ENCODE assay signal across 10 cellular contexts in the genomic region with DNA sequence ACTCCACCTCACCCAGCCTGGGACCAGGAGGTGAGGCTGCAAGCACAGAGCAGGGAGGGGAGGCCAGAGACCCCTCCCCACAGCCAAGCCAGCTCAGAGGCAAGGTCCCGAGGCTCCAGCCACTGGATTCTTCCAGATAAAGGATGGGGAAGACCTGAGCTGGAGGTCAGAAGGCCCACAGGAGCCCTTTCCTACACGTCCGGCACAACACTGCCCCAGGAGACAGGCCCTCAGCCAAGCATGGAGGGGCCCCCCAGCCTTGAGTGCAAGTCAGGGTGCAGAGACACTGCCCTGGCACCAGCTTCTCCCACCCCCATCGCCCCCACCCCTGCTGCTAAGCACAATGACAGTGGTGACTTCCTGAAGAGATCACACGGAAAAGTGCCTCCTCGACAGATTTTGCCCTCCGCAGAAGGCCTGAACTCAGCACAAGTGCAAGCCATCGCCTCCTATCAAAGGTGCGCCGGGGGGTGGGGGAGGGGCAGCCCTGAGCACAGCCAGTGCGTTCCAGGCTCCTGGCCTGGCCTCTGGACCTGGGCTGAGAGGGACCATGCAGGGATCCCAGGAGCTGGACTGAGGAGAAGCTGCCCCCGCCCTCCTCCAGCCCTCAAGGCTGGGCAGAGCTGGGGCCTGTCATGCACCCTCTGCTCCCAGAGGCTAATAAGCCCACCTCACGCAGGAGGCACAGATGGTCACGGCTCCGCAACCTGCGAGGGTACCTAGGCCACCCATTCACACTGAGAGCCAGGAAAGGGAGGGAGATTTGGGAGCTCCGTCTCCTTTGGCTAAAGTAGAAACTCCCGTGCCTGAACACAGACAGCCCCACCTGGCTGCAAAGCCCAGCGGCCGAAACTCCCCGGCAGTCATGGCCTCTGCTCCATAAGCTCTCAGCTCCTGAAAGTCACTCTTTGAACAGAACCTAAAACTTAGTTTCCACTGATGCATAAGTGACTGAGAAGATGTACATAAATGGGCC. TPM values are rescaled to one million over a fixed set of nuclear protein-coding genes. Genes with fewer than 3 reads are reported as not detected.
DNase-seq lines count a peak whose midpoint lies in the region; ATAC-seq, FAIRE-seq and TF ChIP-seq lines count a peak whose summit lies in the region.
"Had no signal": no experiment of that assay in that cellular context is flagged by ENCODE, and none has a peak within 500 bp of the region (broad histone marks: within the 10 kb centered on the region; RNA-seq: fewer than 3 reads in every experiment).

No MANE protein-coding gene starts in this region.

- H3K36me3 ChIP-seq in HEK293 (ENCODE audit: control insufficient read depth in 2 of 2, insufficient read depth in 1 of 2, low read length in 2 of 2) (peaks cover 6 to 29% of the 10 kb centered on the region in 2 experiments; a peak in 1 of 3 replicates), mesenchymal stem cell (ENCODE audit: control insufficient read depth in 1 of 2, insufficient read depth in 2 of 2, low read depth in 1 of 2, low read length in 2 of 2) (peaks cover 30 to 36% of the 10 kb centered on the region in 2 experiments), brain microvascular endothelial cell (replicated peaks) (peaks cover 18% of the 10 kb centered on the region)

- peak overlapping the region; percentile 50 for H2AK5ac ChIP-seq in mesenchymal stem cell (ENCODE audit: low read length, severe bottlenecking)

- no peak for TF ChIP-seq RAD21 in A549 (conservative IDR thresholded peaks at IDR 0.05 in 1 of 2, IDR thresholded peaks at IDR 0.05 in 1 of 2)

- H3K27ac ChIP-seq in A549: peak overlapping the region; percentile 96 to 98
- no peak overlapping the region for H3K27ac ChIP-seq in HEK293 (ENCODE audit: extremely low read depth, low read depth, low read length)
- H3K27ac ChIP-seq in angular gyrus (ENCODE audit: low read depth, low read length): peak overlapping the region; percentile 66
- peak overlapping the region; percentile 17 for H3K27ac ChIP-seq in mesenchymal stem cell (ENCODE audit: low read length, poor library complexity, severe bottlenecking)
- H3K27ac ChIP-seq in brain microvascular endothelial cell: no peak overlapping the region

- TF ChIP-seq POLR2A in A549 (IDR thresholded peaks at IDR 0.05; ENCODE audit: low read length): no peak

- CTCF ChIA-PET in A549 (lab: Yijun Ruan, JAX) (interaction anchor here (0.7 to 12.8 kb wide), 13 partner anchors 13 to 216 kb away, joined by 3 to 99 read pairs (median 6); partner anchors contain the start of genes ALYREF, ANAPC11, ARHGDIA and CENPX), HEK293 (lab: Yijun Ruan, JAX) (interaction anchor here (0.5 to 1.2 kb wide), 7 partner anchors 11 to 158 kb away, joined by 3 to 4 read pairs (median 3); partner anchors contain the start of gene PCYT2)

- no peak overlapping the region for H4K8ac ChIP-seq in mesenchymal stem cell (ENCODE audit: low read length)

- H3K4me1 ChIP-seq in A549 (peaks cover 66% of the 10 kb centered on the region), HEK293 (ENCODE audit: control insufficient read depth, insufficient read depth, low read length) (peaks cover 3% of the 10 kb centered on the region; the same call in 1 of the 2 replicates), mesenchymal stem cell (ENCODE audit: control insufficient read depth, insufficient read depth, low read depth, low read length) (peaks cover 72% of the 10 kb centered on the region)

- H3K79me1 ChIP-seq in mesenchymal stem cell (replicated peaks; ENCODE audit: low read length, poor library complexity, severe bottlenecking): peaks cover 10% of the 10 kb centered on the region

- H4K91ac ChIP-seq in mesenchymal stem cell (ENCODE audit: low read length): peak overlapping the region; percentile 72

- in situ Hi-C loops in brain microvascular endothelial cell (cut with HindIII; ENCODE audit: low pct_ligation_motif_present, low sequenced_read_pairs): no loop called here

- no peak overlapping the region for H2BK15ac ChIP-seq in mesenchymal stem cell (ENCODE audit: low read depth, poor library complexity, severe bottlenecking)

- no peak overlapping the region for H2AFZ ChIP-seq in mesenchymal stem cell (ENCODE audit: low read depth, low read length)
- H2AFZ ChIP-seq: GM23248 had no signal

- peak overlapping the region in 1 of 2 experiments; percentile 85 for H3K14ac ChIP-seq in mesenchymal stem cell (ENCODE audit: low read length in 2 of 2)

- peak overlapping the region in 1 of 2 experiments; percentile 73 for H2BK12ac ChIP-seq in mesenchymal stem cell (ENCODE audit: low read length in 2 of 2)

- no peaks in the 10 kb centered on the region for H3K9me3 ChIP-seq in A549
- H3K9me3 ChIP-seq in HEK293 (ENCODE audit: control insufficient read depth, insufficient read depth, low read depth, low read length): no peaks in the 10 kb centered on the region
- H3K9me3 ChIP-seq in mesenchymal stem cell (ENCODE audit: control insufficient read depth, low read length): no peaks in the 10 kb centered on the region

- H3K27me3 ChIP-seq in mesenchymal stem cell (ENCODE audit: control insufficient read depth in 1 of 2, insufficient read depth in 1 of 2, low read length in 2 of 2): no peaks in the 10 kb centered on the region
- no peaks in the 10 kb centered on the region for H3K27me3 ChIP-seq in brain microvascular endothelial cell (replicated peaks)

- peak overlapping the region in 1 of 2 experiments; percentile 94 for H3K23ac ChIP-seq in mesenchymal stem cell (ENCODE audit: low read length in 2 of 2)

- no peak for ATAC-seq in A549
- no peak for ATAC-seq in GM18873 (IDR thresholded peaks at IDR 0.05; ENCODE audit: low FRiP score, unreplicated experiment)

- FAIRE-seq in A549 (lab: Jason Lieb, UNC): no peak

- peak overlapping the region; percentile 96 for H3K4me2 ChIP-seq in A549
- H3K4me2 ChIP-seq in mesenchymal stem cell (ENCODE audit: low read length, poor library complexity, severe bottlenecking): peak overlapping the region; percentile 20

- TF ChIP-seq CTCF in A549 (IDR thresholded peaks at IDR 0.05): no peak
- no peak for TF ChIP-seq CTCF in HEK293 (tag by site-specific recombination; IDR thresholded peaks at IDR 0.05)
- no peak for TF ChIP-seq CTCF in brain microvascular endothelial cell (IDR thresholded peaks at IDR 0.05; ENCODE audit: low read depth, low read length, missing control alignments)

- POLR2A ChIA-PET in A549 (lab: Yijun Ruan, JAX): interaction anchor here (1.1 to 1.5 kb wide), 3 partner anchors 13 to 241 kb away, joined by 3 read pairs; partner anchors contain the start of genes ARL16, HGS and PCYT2
- POLR2A ChIA-PET in HEK293 (lab: Yijun Ruan, JAX): interaction anchor here (0.6 to 3.2 kb wide), 10 partner anchors 8 to 1376 kb away, joined by 3 to 22 read pairs (median 4); partner anchors contain the start of genes DCXR, LRRC45, MRPL12 and SIRT7

- no peak for TF ChIP-seq EP300 in A549 (IDR thresholded peaks at IDR 0.05)

- H3K4me3 ChIP-seq in A549: peak overlapping the region; percentile 57
- H3K4me3 ChIP-seq in HEK293 (ENCODE audit: low read depth, low read length): no peak overlapping the region
- H3K4me3 ChIP-seq in mesenchymal stem cell (ENCODE audit: insufficient read depth in 1 of 2, low read depth in 1 of 2, low read length in 2 of 2): no peak overlapping the region
- H3K4me3 ChIP-seq in brain microvascular endothelial cell (ENCODE audit: low read depth, low read length): no peak overlapping the region

- H3K4ac ChIP-seq in mesenchymal stem cell (ENCODE audit: low read depth in 1 of 2, low read length in 2 of 2): no peak overlapping the region

- peak in 1 of 2 experiments; percentile 65 for DNase-seq in A549 (ENCODE audit: low read depth in 1 of 2, low spot score in 1 of 2)
- DNase-seq in mesenchymal stem cell: no peak
- no peak for DNase-seq in brain microvascular endothelial cell
- no peak for DNase-seq in DMS 273 (lab: John Stamatoyannopoulos, UW; ENCODE audit: unreplicated experiment)
- no peak for DNase-seq in cerebellar nuclear complex (lab: John Stamatoyannopoulos, UW)
- DNase-seq: NCI-H1092 treated with DMSO at 0.1 percent for 48 hours had no signal

- no peak overlapping the region for H2BK120ac ChIP-seq in mesenchymal stem cell (ENCODE audit: low read depth, low read length)

- H3K9ac ChIP-seq in mesenchymal stem cell (ENCODE audit: low read length): peak overlapping the region; percentile 75

- WGBS in A549 (ENCODE audit: missing lambda C conversion rate): 67% methylated on average over 14 of the region's 21 CpGs
- 54% methylated on average over 19 of the region's 21 CpGs for WGBS in mesenchymal stem cell

- peak overlapping the region in 1 of 2 experiments; percentile 41 for H3K18ac ChIP-seq in mesenchymal stem cell (ENCODE audit: low read depth in 1 of 2, low read length in 2 of 2)

- H2BK5ac ChIP-seq in mesenchymal stem cell (ENCODE audit: low read depth, low read length, poor library complexity, severe bottlenecking): no peak overlapping the region

RNA-seq across cellular contexts. Expression of gene MAFG, which starts 2.7 kb away (rescaled TPM):
- polyA plus RNA-seq in A549 (2011; rRNA removed) (41.6 and 47.9 TPM in 2 replicates), A549 (2017; fragmentation: RNase III; extraction: RNeasy Plus Mini Kit Qiagen cat#74134 plus additional on column Dnase treatment) (49.8 to 57.9 TPM (median 52.4 TPM) in 3 replicates)
- polyA plus RNA-seq in A549 (2012; cell fraction: cytosol; rRNA removed): 55.5 and 60.4 TPM in 2 replicates
- polyA plus RNA-seq in A549 (2012; cell fraction: nucleus; rRNA removed): 194 and 235 TPM in 2 replicates
- polyA minus RNA-seq in A549 (2011; rRNA and poly(A)+ RNA removed): 18.1 and 22.6 TPM in 2 replicates
- 27.1 TPM for polyA plus RNA-seq in mesenchymal stem cell (2013, experiment 1 of 2)
- 27.7 TPM for polyA plus RNA-seq in mesenchymal stem cell (2013, experiment 2 of 2)

RNA-seq across cellular contexts. Expression of gene SIRT7, which starts 6.9 kb away (rescaled TPM):
- polyA plus RNA-seq in A549 (2011; rRNA removed) (9.8 and 13.7 TPM in 2 replicates), A549 (2017; fragmentation: RNase III; extraction: RNeasy Plus Mini Kit Qiagen cat#74134 plus additional on column Dnase treatment) (34.0 to 35.2 TPM (median 34.8 TPM) in 3 replicates)
- polyA plus RNA-seq in A549 (2012; cell fraction: cytosol; rRNA removed): 29.1 and 29.7 TPM in 2 replicates
- polyA plus RNA-seq in A549 (2012; cell fraction: nucleus; rRNA removed): 131 and 141 TPM in 2 replicates
- 40.0 and 46.9 TPM in 2 replicates for polyA minus RNA-seq in A549 (2011; rRNA and poly(A)+ RNA removed)
- polyA plus RNA-seq in mesenchymal stem cell (2013, experiment 1 of 2): 9.5 TPM
- polyA plus RNA-seq in mesenchymal stem cell (2013, experiment 2 of 2): 8.5 TPM

RNA-seq across cellular contexts. Expression of gene PYCR1, which starts 12.3 kb away (rescaled TPM):
- polyA plus RNA-seq in A549 (2011; rRNA removed) (77.1 and 81.4 TPM in 2 replicates), A549 (2017; fragmentation: RNase III; extraction: RNeasy Plus Mini Kit Qiagen cat#74134 plus additional on column Dnase treatment) (81.4 to 93.3 TPM (median 87.2 TPM) in 3 replicates)
- 150 and 202 TPM in 2 replicates for polyA plus RNA-seq in A549 (2012; cell fraction: cytosol; rRNA removed)
- 126 and 181 TPM in 2 replicates for polyA plus RNA-seq in A549 (2012; cell fraction: nucleus; rRNA removed)
- polyA minus RNA-seq in A549 (2011; rRNA and poly(A)+ RNA removed): 94.1 and 104 TPM in 2 replicates
- polyA plus RNA-seq in mesenchymal stem cell (2013, experiment 1 of 2): 95.7 TPM
- polyA plus RNA-seq in mesenchymal stem cell (2013, experiment 2 of 2): 94.0 TPM

RNA-seq across cellular contexts. Expression of gene PCYT2, which starts 13.6 kb away (rescaled TPM):
- polyA plus RNA-seq in A549 (2011; rRNA removed) (7.1 and 7.7 TPM in 2 replicates), A549 (2017; fragmentation: RNase III; extraction: RNeasy Plus Mini Kit Qiagen cat#74134 plus additional on column Dnase treatment) (14.8 to 17.0 TPM (median 16.3 TPM) in 3 replicates)
- polyA plus RNA-seq in A549 (2012; cell fraction: cytosol; rRNA removed): 16.6 and 20.5 TPM in 2 replicates
- polyA plus RNA-seq in A549 (2012; cell fraction: nucleus; rRNA removed): 39.2 and 46.7 TPM in 2 replicates
- polyA minus RNA-seq in A549 (2011; rRNA and poly(A)+ RNA removed): 12.4 and 13.8 TPM in 2 replicates
- 50.1 TPM for polyA plus RNA-seq in mesenchymal stem cell (2013, experiment 1 of 2)
- 48.6 TPM for polyA plus RNA-seq in mesenchymal stem cell (2013, experiment 2 of 2)

RNA-seq across cellular contexts. Expression of gene MYADML2, which starts 22.2 kb away (rescaled TPM):
- polyA plus RNA-seq in A549 (2011; rRNA removed) (not detected in 2 replicates), A549 (2017; fragmentation: RNase III; extraction: RNeasy Plus Mini Kit Qiagen cat#74134 plus additional on column Dnase treatment) (not detected in 3 replicates)
- polyA plus RNA-seq in A549 (2012; cell fraction: cytosol; rRNA removed): not detected in 2 replicates
- not detected in 2 replicates for polyA plus RNA-seq in A549 (2012; cell fraction: nucleus; rRNA removed)
- polyA minus RNA-seq in A549 (2011; rRNA and poly(A)+ RNA removed): not detected in 2 replicates
- polyA plus RNA-seq in mesenchymal stem cell (2013, experiment 1 of 2): not detected
- not detected for polyA plus RNA-seq in mesenchymal stem cell (2013, experiment 2 of 2)
- polyA plus RNA-seq: GM23248 had no signal

Comparison
In these comparisons a context has a peak if more than half of its experiments do, and no peak if none do; other contexts are left out.
1. H3K27ac ChIP-seq: peak in A549 (2 of 2), angular gyrus (single experiment) and mesenchymal stem cell (single experiment); none in HEK293 (single experiment) and brain microvascular endothelial cell (single experiment).